In the genomic region with DNA sequence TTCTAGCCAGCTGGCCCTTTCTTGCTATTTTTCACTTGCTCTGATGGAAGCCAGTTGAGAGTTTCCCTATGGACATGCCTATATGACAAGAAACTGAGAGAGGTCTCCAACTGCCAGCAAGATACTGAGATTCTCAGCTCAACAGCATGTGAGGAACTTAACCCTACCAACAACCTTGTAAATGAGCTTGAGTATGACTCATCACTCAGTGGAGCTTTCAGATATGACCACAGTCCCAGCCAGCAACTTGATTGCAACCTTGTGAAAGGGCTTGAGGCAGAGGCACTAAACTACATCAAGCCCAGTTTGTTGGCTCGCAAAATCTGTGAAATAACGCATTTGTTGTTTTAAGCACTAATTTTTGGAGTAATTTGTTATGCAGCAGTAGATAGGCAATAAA, we compare ENCODE assay signal across 8 cellular contexts.
DNase-seq lines count a peak whose midpoint lies in the region; ATAC-seq and TF ChIP-seq lines count a peak whose summit lies in the region.

No MANE protein-coding gene starts in this region.

- CTCF ChIA-PET in activated CD8-positive, alpha-beta T cell treated with anti-CD3 and anti-CD28 coated beads, Interleukin-2, amount 10 ng/mL, durations not matched to agents 7 days and 5 days (lab: Charles Lee): no interaction called here

- H3K4me1 Mint-ChIP-seq in activated CD8-positive, alpha-beta T cell treated with anti-CD3 and anti-CD28 coated beads, Interleukin-2, amount 10 ng/mL, durations not matched to agents 7 days and 5 days (ENCODE audit: low read depth): no peaks in the 10 kb centered on the region

- no peak overlapping the region for H3K4me3 ChIP-seq in fibroblast of villous mesenchyme (ENCODE audit: low read depth, low read length)

- ATAC-seq in GM21737 (IDR thresholded peaks at IDR 0.05; ENCODE audit: unreplicated experiment) (peak; percentile 82), HG03045 (IDR thresholded peaks at IDR 0.05; ENCODE audit: unreplicated experiment) (no peak), HG02623 (IDR thresholded peaks at IDR 0.05; ENCODE audit: unreplicated experiment) (no peak)
- ATAC-seq in activated CD8-positive, alpha-beta T cell treated with anti-CD3 and anti-CD28 coated beads, Interleukin-2, amount 10 ng/mL, durations not matched to agents 7 days and 5 days: no peak

- no peak overlapping the region for H3K4me3 Mint-ChIP-seq in activated CD8-positive, alpha-beta T cell treated with anti-CD3 and anti-CD28 coated beads, Interleukin-2, amount 10 ng/mL, durations not matched to agents 7 days and 5 days

- H3K27ac Mint-ChIP-seq in activated CD8-positive, alpha-beta T cell treated with anti-CD3 and anti-CD28 coated beads, Interleukin-2, amount 10 ng/mL, durations not matched to agents 7 days and 5 days: no peak overlapping the region

- DNase-seq in GF-D8 (lab: John Stamatoyannopoulos, UW) (peak; percentile 33), LHCN-M2 (ENCODE audit: low read depth) (peak; percentile 76), fibroblast of villous mesenchyme (ENCODE audit: low read depth) (peak; percentile 21), T-helper 9 cell (no peak)
- DNase-seq in activated CD8-positive, alpha-beta T cell treated with anti-CD3 and anti-CD28 coated beads, Interleukin-2, amount 10 ng/mL, durations not matched to agents 7 days and 5 days: no peak

- POLR2A ChIA-PET in activated CD8-positive, alpha-beta T cell treated with anti-CD3 and anti-CD28 coated beads, Interleukin-2, amount 10 ng/mL, durations not matched to agents 7 days and 5 days (lab: Charles Lee): no interaction called here

- TF ChIP-seq CTCF in fibroblast of villous mesenchyme (IDR thresholded peaks at IDR 0.05; ENCODE audit: insufficient read depth, low read depth, low read length): no peak

- H3K36me3 Mint-ChIP-seq in activated CD8-positive, alpha-beta T cell treated with anti-CD3 and anti-CD28 coated beads, Interleukin-2, amount 10 ng/mL, durations not matched to agents 7 days and 5 days (ENCODE audit: low read depth): no peaks in the 10 kb centered on the region

- no peaks in the 10 kb centered on the region for H3K9me3 Mint-ChIP-seq in activated CD8-positive, alpha-beta T cell treated with anti-CD3 and anti-CD28 coated beads, Interleukin-2, amount 10 ng/mL, durations not matched to agents 7 days and 5 days (ENCODE audit: insufficient read depth)

- peaks cover 2% of the 10 kb centered on the region for H3K27me3 Mint-ChIP-seq in activated CD8-positive, alpha-beta T cell treated with anti-CD3 and anti-CD28 coated beads, Interleukin-2, amount 10 ng/mL, durations not matched to agents 7 days and 5 days (ENCODE audit: low read depth)

Comparison
In these comparisons a context has a peak if more than half of its experiments do, and no peak if none do; other contexts are left out.
1. DNase-seq: peak in GF-D8 (single experiment), LHCN-M2 (single experiment) and fibroblast of villous mesenchyme (single experiment); none in T-helper 9 cell (single experiment) and activated CD8-positive, alpha-beta T cell treated with anti-CD3 and anti-CD28 coated beads, Interleukin-2, amount 10 ng/mL, durations not matched to agents 7 days and 5 days (single experiment).